18 cellular contexts compared by ENCODE assay signal in genomic region chrX:41960142-41960541, GRCh38.
"Had no signal": no experiment of that assay in that cellular context is flagged by ENCODE, and none has a peak within 500 bp of the region (broad histone marks: within the 10 kb centered on the region; RNA-seq: fewer than 3 reads in every experiment).

No MANE protein-coding gene starts in this region.

- H3K9me3 Mint-ChIP-seq: stimulated activated naive B cell treated with anti-CD40 and anti-IgM and Interleukin-4, amounts not matched to agents 10 μg/mL and 1 μg/mL and 100 μg/mL, for 72 hours; stimulated activated naive CD8-positive, alpha-beta T cell treated with anti-CD3 and anti-CD28 coated beads, Interleukin-15, amount 100 ng/mL, for 72 hours had no signal

- H3K36me3 ChIP-seq: colonic mucosa, neutrophil, right lobe of liver, spleen, transverse colon had no signal

- H3K4me1 ChIP-seq: colonic mucosa, psoas muscle, right lobe of liver, spleen, testis, transverse colon had no signal

- H3K27ac ChIP-seq: colonic mucosa, hepatocyte, neutrophil, psoas muscle, right lobe of liver, spleen, testis, transverse colon had no signal

- H3K27me3 ChIP-seq: colonic mucosa, hepatocyte, neutrophil, right lobe of liver, spleen, testis, transverse colon had no signal

- DNase-seq: colonic mucosa; dermis blood vessel endothelial cell; foreskin melanocyte; head of caudate nucleus; naive thymus-derived CD8-positive, alpha-beta T cell; psoas muscle; retina; right lobe of liver; spleen; stimulated activated CD4-positive, alpha-beta T cell treated with anti-CD3 and anti-CD28 coated beads, Interleukin-15, amount 100 ng/mL, for 24 hours; stimulated activated CD4-positive, alpha-beta T cell treated with anti-CD3 and anti-CD28 coated beads, Interleukin-1b, Interleukin-23, amount 100 ng/mL, for 48 hours; stimulated activated CD4-positive, alpha-beta T cell treated with anti-CD3 and anti-CD28 coated beads, Interleukin-4, amount 100 ng/mL, for 4 hours; stimulated activated naive B cell treated with anti-CD40 and anti-IgM and Interleukin-4, amounts not matched to agents 10 μg/mL and 1 μg/mL and 100 μg/mL, for 72 hours; stimulated activated naive CD8-positive, alpha-beta T cell treated with anti-CD3 and anti-CD28 coated beads, Interleukin-15, amount 100 ng/mL, for 72 hours; testis; transverse colon had no signal

- H3K4me1 Mint-ChIP-seq: stimulated activated naive B cell treated with anti-CD40 and anti-IgM and Interleukin-4, amounts not matched to agents 10 μg/mL and 1 μg/mL and 100 μg/mL, for 72 hours had no signal

- H3K4me3 Mint-ChIP-seq: naive thymus-derived CD8-positive, alpha-beta T cell; stimulated activated naive B cell treated with anti-CD40 and anti-IgM and Interleukin-4, amounts not matched to agents 10 μg/mL and 1 μg/mL and 100 μg/mL, for 72 hours; stimulated activated naive CD8-positive, alpha-beta T cell treated with anti-CD3 and anti-CD28 coated beads, Interleukin-15, amount 100 ng/mL, for 72 hours had no signal

- H3K27me3 Mint-ChIP-seq: naive thymus-derived CD8-positive, alpha-beta T cell; stimulated activated naive CD8-positive, alpha-beta T cell treated with anti-CD3 and anti-CD28 coated beads, Interleukin-15, amount 100 ng/mL, for 72 hours had no signal

- H3K36me3 Mint-ChIP-seq: naive thymus-derived CD8-positive, alpha-beta T cell; stimulated activated naive B cell treated with anti-CD40 and anti-IgM and Interleukin-4, amounts not matched to agents 10 μg/mL and 1 μg/mL and 100 μg/mL, for 72 hours had no signal

- H3K4me3 ChIP-seq: colonic mucosa, hepatocyte, psoas muscle, right lobe of liver, spleen, testis, transverse colon had no signal

- H3K9me3 ChIP-seq: colonic mucosa, neutrophil, psoas muscle, right lobe of liver, spleen, testis, transverse colon had no signal

- H3K27ac Mint-ChIP-seq: naive thymus-derived CD8-positive, alpha-beta T cell; stimulated activated naive B cell treated with anti-CD40 and anti-IgM and Interleukin-4, amounts not matched to agents 10 μg/mL and 1 μg/mL and 100 μg/mL, for 72 hours; stimulated activated naive CD8-positive, alpha-beta T cell treated with anti-CD3 and anti-CD28 coated beads, Interleukin-15, amount 100 ng/mL, for 72 hours had no signal
